8 cellular contexts compared by ENCODE assay signal in the genomic region with DNA sequence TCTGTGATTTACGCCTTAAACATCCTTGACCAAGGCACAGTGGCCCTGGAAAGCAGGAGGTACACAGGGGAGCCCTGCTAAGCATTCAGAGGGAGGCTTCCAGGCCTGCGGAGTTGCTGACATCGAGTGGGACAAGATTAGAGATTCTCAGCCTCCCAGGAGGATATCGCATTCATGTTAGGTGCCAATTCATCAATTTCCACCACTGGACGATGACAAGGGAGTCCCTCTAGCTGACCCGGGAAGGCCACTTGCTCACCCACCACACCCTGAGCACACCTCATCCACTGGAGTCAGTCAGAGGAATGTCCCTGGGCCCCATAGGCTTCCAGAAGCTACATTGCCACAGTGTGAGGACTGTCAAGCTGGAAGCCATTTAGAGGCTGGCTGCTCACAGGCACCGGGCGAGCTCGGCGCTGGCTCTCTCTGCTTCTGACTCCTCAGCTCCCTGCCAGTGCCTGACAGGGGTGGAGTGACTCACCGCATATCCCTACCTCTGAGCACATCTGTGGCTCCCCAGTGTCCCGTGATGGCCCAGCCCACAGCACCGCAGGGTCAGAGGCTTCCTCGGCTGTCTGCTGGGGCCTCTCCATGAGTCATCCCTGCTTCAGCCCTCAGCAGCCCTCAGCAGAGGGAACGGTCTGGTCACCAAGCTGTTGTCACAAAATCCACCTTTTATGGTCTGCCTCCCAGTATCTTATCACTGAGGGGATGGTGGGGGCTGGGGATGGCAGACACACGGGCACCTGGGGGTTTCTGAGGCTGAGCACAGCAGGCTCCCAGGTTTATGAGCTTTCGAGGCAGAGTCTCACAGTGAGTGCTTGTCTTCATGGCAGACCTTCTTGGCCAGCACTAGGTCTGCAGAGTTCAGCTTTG.
DNase-seq lines count a peak whose midpoint lies in the region; ATAC-seq and TF ChIP-seq lines count a peak whose summit lies in the region.

No MANE protein-coding gene starts in this region.

- H3K9me3 ChIP-seq in SJCRH30 (replicated peaks) (peaks cover 6% of the 10 kb centered on the region; the same call in 1 of the 2 replicates), heart right ventricle (no peaks in the 10 kb centered on the region), smooth muscle cell (replicated peaks; ENCODE audit: low read depth) (no peaks in the 10 kb centered on the region), thyroid gland (no peaks in the 10 kb centered on the region)

- no peaks in the 10 kb centered on the region for H3K27me3 ChIP-seq in SJCRH30
- peaks cover 0 to 10% (median 0%) of the 10 kb centered on the region in 7 donors for H3K27me3 ChIP-seq in heart right ventricle
- H3K27me3 ChIP-seq in smooth muscle cell (ENCODE audit: low read depth) = no peaks in the 10 kb centered on the region
- no peaks in the 10 kb centered on the region for H3K27me3 ChIP-seq in thyroid gland

- CTCF ChIA-PET in HEK293T (lab: Yijun Ruan, JAX) = interaction anchor here (0.6 to 1.0 kb wide), 3 partner anchors 13 to 527 kb away, joined by 3 read pairs; no protein-coding TSS in a partner anchor

- no peak for TF ChIP-seq POLR2A in thyroid gland (IDR thresholded peaks at IDR 0.05)

- H3K27ac ChIP-seq in SJCRH30 (peak overlapping the region; percentile 43), heart right ventricle (no peak overlapping the region), smooth muscle cell (ENCODE audit: low read depth) (peak overlapping the region; percentile 91), thyroid gland (no peak overlapping the region)

- no peaks in the 10 kb centered on the region for H3K36me3 ChIP-seq in SJCRH30
- H3K36me3 ChIP-seq in heart right ventricle = peaks cover 0 to 7% (median 0%) of the 10 kb centered on the region in 9 donors
- no peaks in the 10 kb centered on the region for H3K36me3 ChIP-seq in smooth muscle cell (ENCODE audit: low read depth)
- no peaks in the 10 kb centered on the region for H3K36me3 ChIP-seq in thyroid gland

- TF ChIP-seq CTCF in heart right ventricle (IDR thresholded peaks at IDR 0.05) (no peak), smooth muscle cell (IDR thresholded peaks at IDR 0.05; ENCODE audit: borderline replicate concordance, insufficient read depth, poor library complexity, severe bottlenecking) (no peak), thyroid gland (IDR thresholded peaks at IDR 0.05) (no peak)

- H3K4me2 ChIP-seq in smooth muscle cell = peak overlapping the region; percentile 72

- peak; percentile 67 for DNase-seq in HEK293T (ENCODE audit: extremely low spot score)
- DNase-seq in SJCRH30 = peak; percentile 83 to 85
- no peak for DNase-seq in heart right ventricle
- peak; percentile 60 for DNase-seq in smooth muscle cell (lab: John Stamatoyannopoulos, UW; ENCODE audit: unreplicated experiment)
- no peak for DNase-seq in thyroid gland
- DNase-seq in NCI-H446 treated with DMSO at 0.1 percent for 48 hours (lab: John Stamatoyannopoulos, UW) = no peak
- DNase-seq in stimulated activated CD4-positive, alpha-beta T cell treated with anti-CD3 and anti-CD28 coated beads, Interleukin-2, amount 100 ng/mL, for 24 hours = no peak

- no peaks in the 10 kb centered on the region for H3K79me2 ChIP-seq in smooth muscle cell (ENCODE audit: low read depth)

- no peak overlapping the region for H2AFZ ChIP-seq in smooth muscle cell (ENCODE audit: low read depth)

- POLR2A ChIA-PET in HEK293T (lab: Yijun Ruan, JAX) = interaction anchor here (0.5 to 2.0 kb wide), 15 partner anchors 14 to 350 kb away, joined by 3 to 13 read pairs (median 3); no protein-coding TSS in a partner anchor

- WGBS in heart right ventricle, 2 donors = 77 to 81% methylated on average over 17 of the region's 17 CpGs
- 25% methylated on average over 17 of the region's 17 CpGs for WGBS in smooth muscle cell (ENCODE audit: low lambda C conversion rate)
- WGBS in thyroid gland, 2 donors = 86% methylated on average over 8 to 9 of the region's 17 CpGs

- H3K4me3 ChIP-seq in SJCRH30 = peak overlapping the region; percentile 7
- no peak overlapping the region for H3K4me3 ChIP-seq in heart right ventricle
- H3K4me3 ChIP-seq in smooth muscle cell = no peak overlapping the region
- no peak overlapping the region for H3K4me3 ChIP-seq in thyroid gland (replicated peaks in 1 of 3)

- H3K4me1 ChIP-seq in SJCRH30 = peaks cover 11% of the 10 kb centered on the region
- H3K4me1 ChIP-seq in heart right ventricle = peaks cover 0 to 20% (median 0%) of the 10 kb centered on the region in 9 donors
- peaks cover 18% of the 10 kb centered on the region for H3K4me1 ChIP-seq in smooth muscle cell (ENCODE audit: low read depth)
- no peaks in the 10 kb centered on the region for H3K4me1 ChIP-seq in thyroid gland

- peak; percentile 12 to 84 (median 48) for ATAC-seq in heart right ventricle
- ATAC-seq in GM21619 (IDR thresholded peaks at IDR 0.05; ENCODE audit: unreplicated experiment) = no peak

- H3K9ac ChIP-seq in smooth muscle cell (ENCODE audit: low read depth) = peak overlapping the region; percentile 74

- H4K20me1 ChIP-seq in smooth muscle cell (ENCODE audit: low read depth) = no peaks in the 10 kb centered on the region

- H3F3A ChIP-seq in smooth muscle cell (ENCODE audit: low read depth) = peaks cover 21% of the 10 kb centered on the region

- intact Hi-C loops in heart right ventricle (cut with DNase I) = no loop called here
- intact Hi-C loops in thyroid gland (cut with DNase I) = no loop called here

TF ChIP-seq in HEK293T, 16 proteins besides CTCF, POLR2A, EP300 and RAD21:
- TF ChIP-seq CTBP1 (IDR thresholded peaks at IDR 0.05; ENCODE audit: borderline replicate concordance) (peak; percentile 75; the same call in 1 of the 2 replicates), FOXM1 (IDR thresholded peaks at IDR 0.05; ENCODE audit: borderline replicate concordance) (no peak)

Comparison
In these comparisons a context has a peak if more than half of its experiments do, and no peak if none do; other contexts are left out.
1. DNase-seq: peak in HEK293T (single experiment), SJCRH30 (2 of 2) and smooth muscle cell (single experiment); none in heart right ventricle (0 of 2), thyroid gland (0 of 2), NCI-H446 treated with DMSO at 0.1 percent for 48 hours (single experiment) and stimulated activated CD4-positive, alpha-beta T cell treated with anti-CD3 and anti-CD28 coated beads, Interleukin-2, amount 100 ng/mL, for 24 hours (0 of 2).
2. H3K27ac ChIP-seq: peak in SJCRH30 (single experiment) and smooth muscle cell (single experiment); none in heart right ventricle (0 of 10) and thyroid gland (0 of 3).